Comparison of ENCODE assay signal across 8 cellular contexts in genomic region chr10:28679941-28680752, GRCh38. TPM values are rescaled to one million over a fixed set of nuclear protein-coding genes. Genes with fewer than 3 reads are reported as not detected.
A peak's percentile ranks its signal among the peaks of the same experiment; 100 is the strongest.
DNase-seq lines count a peak whose midpoint lies in the region; ATAC-seq and TF ChIP-seq lines count a peak whose summit lies in the region.

No MANE protein-coding gene starts in this region.

- peak; percentile 50 for DNase-seq in PC-3
- DNase-seq in epithelial cell of proximal tubule (ENCODE audit: low read depth): no peak
- peak; percentile 60 for DNase-seq in pons (ENCODE audit: low spot score)
- no peak for DNase-seq in SW 1271 (lab: John Stamatoyannopoulos, UW)
- DNase-seq in GM19238 (ENCODE audit: insufficient read length, low spot score): no peak

- peaks cover 20% of the 10 kb centered on the region for H3K4me1 ChIP-seq in PC-3 (ENCODE audit: insufficient read depth, low read length)

- intact Hi-C loops in PC-3 (cut with micrococcal nuclease): loop anchor here (2.0 to 10.0 kb wide), 7 partner anchors 42 to 452 kb away; no protein-coding TSS in a partner anchor

- no peaks in the 10 kb centered on the region for H3K9me2 ChIP-seq in PC-3 (replicated peaks; ENCODE audit: low read length)

- CTCF ChIA-PET in PC-3 (lab: Charles Lee): interaction anchor here (0.6 to 0.7 kb wide), 3 partner anchors 17 to 484 kb away, joined by 3 to 5 read pairs (median 3); no protein-coding TSS in a partner anchor

- H3K9ac ChIP-seq in PC-3 (ENCODE audit: low read length): peak overlapping the region; percentile 75

- TF ChIP-seq CTCF in GM12872 (IDR thresholded peaks at IDR 0.05; ENCODE audit: insufficient read depth, low read depth, low read length) (peak; percentile 53; the same call in 2 of the 3 replicates), PC-3 (conservative IDR thresholded peaks at IDR 0.05; ENCODE audit: low read depth, low read length) (peak; percentile 40; the same call in 1 of the 2 replicates), epithelial cell of proximal tubule (conservative IDR thresholded peaks at IDR 0.05; ENCODE audit: low read depth, low read length) (peak; percentile 53)

- no peaks in the 10 kb centered on the region for H3F3A ChIP-seq in PC-3 (ENCODE audit: low read length, unreplicated experiment)

- peaks cover 49% of the 10 kb centered on the region for H3K79me2 ChIP-seq in PC-3 (ENCODE audit: low read length)

- peaks cover 3% of the 10 kb centered on the region; the same call in 1 of the 2 replicates for H4K20me1 ChIP-seq in PC-3 (ENCODE audit: low read length)

- no peaks in the 10 kb centered on the region for H3K9me3 ChIP-seq in PC-3 (ENCODE audit: low read length)

- ATAC-seq in PC-3 (0 out of 2 replicates have a peak, but pooled peaks have one; percentile 5), HG02571 (IDR thresholded peaks at IDR 0.05; ENCODE audit: unreplicated experiment) (no peak), HG03342 (IDR thresholded peaks at IDR 0.05; ENCODE audit: unreplicated experiment) (no peak)

- peak overlapping the region; percentile 21 for H3K27ac ChIP-seq in PC-3 (ENCODE audit: low read length)

- no TSS peak for BruUV-seq in PC-3 (replicated peaks; lab: Mats Ljungman, UMichigan)

- no peaks in the 10 kb centered on the region for H3K27me3 ChIP-seq in PC-3 (ENCODE audit: low read length)

- H3K36me3 ChIP-seq in PC-3 (ENCODE audit: low read depth, low read length): peaks cover 4% of the 10 kb centered on the region; the same call in 1 of the 2 replicates

- peak overlapping the region; percentile 43; the same call in 1 of the 2 replicates for H2AFZ ChIP-seq in PC-3 (ENCODE audit: low read length)

- H3K4me2 ChIP-seq in PC-3 (ENCODE audit: low read length): peak overlapping the region; percentile 97

- POLR2A ChIA-PET in PC-3 (lab: Charles Lee; ENCODE audit: unreplicated experiment): no interaction called here

- H3K4me3 ChIP-seq in PC-3 (ENCODE audit: low read length): peak overlapping the region; percentile 96
- H3K4me3 ChIP-seq in epithelial cell of proximal tubule (ENCODE audit: low read depth, low read length): peak overlapping the region; percentile 82

RNA-seq across cellular contexts. Expression of gene BAMBI, which starts 2.8 kb away (rescaled TPM):
- 9.6 and 10.7 TPM in 2 replicates for total RNA-seq in PC-3 (2014; rRNA removed)
- 12.6 and 16.0 TPM in 2 replicates for total RNA-seq in epithelial cell of proximal tubule

Comparison
In these comparisons a context has a peak if more than half of its experiments do, and no peak if none do; other contexts are left out.
1. DNase-seq: peak in PC-3 (single experiment) and pons (single experiment); none in epithelial cell of proximal tubule (single experiment), SW 1271 (0 of 2) and GM19238 (single experiment).
2. Peak in every context shown above with its lines, with median percentiles within 50 percentile points of each other: CTCF ChIP-seq.